Comparison of ENCODE assay signal across 1 cellular context in genomic region chr3:57436195-57436761, GRCh38.
TF ChIP-seq lines count a peak whose summit lies in the region.

No MANE protein-coding gene starts in this region.

TF ChIP-seq in HepG2, 621 proteins besides CTCF, POLR2A, EP300 and RAD21 (continued from another document and continues in another):
- TF ChIP-seq DPF2 (CRISPR knock-in tag; IDR thresholded peaks at IDR 0.05; ENCODE audit: borderline replicate concordance, low read depth) (no peak), KDM1A (CRISPR knock-in tag; IDR thresholded peaks at IDR 0.05) (no peak), DMTF1 (CRISPR knock-in tag; IDR thresholded peaks at IDR 0.05) (no peak), FOSL1 (CRISPR knock-in tag; IDR thresholded peaks at IDR 0.05; ENCODE audit: borderline replicate concordance) (peak; percentile 25; the same call in 1 of the 2 replicates), JARID2 (CRISPR knock-in tag; IDR thresholded peaks at IDR 0.05; ENCODE audit: insufficient replicate concordance) (no peak), NFIC (IDR thresholded peaks at IDR 0.05; ENCODE audit: low read length) (peak; percentile 52; the same call in 1 of the 2 replicates), HNF4G (IDR thresholded peaks at IDR 0.05; ENCODE audit: borderline replicate concordance, low read depth, low read length) (no peak), HNF4G (CRISPR knock-in tag; IDR thresholded peaks at IDR 0.05; ENCODE audit: borderline replicate concordance, low read depth) (no peak), TBL1XR1 (IDR thresholded peaks at IDR 0.05; ENCODE audit: borderline replicate concordance, low read length, partially characterized antibody) (no peak), ZNF335 (CRISPR knock-in tag; IDR thresholded peaks at IDR 0.05) (no peak), NFYC (CRISPR knock-in tag; IDR thresholded peaks at IDR 0.05) (no peak), YEATS2 (CRISPR knock-in tag; IDR thresholded peaks at IDR 0.05; ENCODE audit: borderline replicate concordance) (no peak), HNF1A (IDR thresholded peaks at IDR 0.05; ENCODE audit: low read depth) (no peak), HNF1A (CRISPR knock-in tag; IDR thresholded peaks at IDR 0.05; ENCODE audit: borderline replicate concordance) (no peak), ZNF703 (CRISPR knock-in tag; IDR thresholded peaks at IDR 0.05; ENCODE audit: borderline replicate concordance) (no peak), ZBTB39 (CRISPR knock-in tag; IDR thresholded peaks at IDR 0.05) (0 out of 2 replicates have a peak, but pooled peaks have one; percentile 33), ZMYM3 (CRISPR knock-in tag; IDR thresholded peaks at IDR 0.05) (peak; percentile 16; the same call in 1 of the 2 replicates), TFAP4 (IDR thresholded peaks at IDR 0.05; ENCODE audit: borderline replicate concordance, low read depth) (peak; percentile 38; the same call in 1 of the 2 replicates), HIC2 (CRISPR knock-in tag; IDR thresholded peaks at IDR 0.05; ENCODE audit: low read depth) (no peak), TEF (CRISPR knock-in tag; IDR thresholded peaks at IDR 0.05) (no peak), DNMT3B (CRISPR knock-in tag; conservative IDR thresholded peaks at IDR 0.05) (no peak), THRA (CRISPR knock-in tag; IDR thresholded peaks at IDR 0.05; ENCODE audit: borderline replicate concordance) (no peak), ATF2 (CRISPR knock-in tag; IDR thresholded peaks at IDR 0.05) (peak; percentile 32; the same call in 1 of the 2 replicates), ZNF678 (CRISPR knock-in tag; IDR thresholded peaks at IDR 0.05) (no peak), RXRB (CRISPR knock-in tag; IDR thresholded peaks at IDR 0.05; ENCODE audit: borderline replicate concordance) (peak; percentile 49; the same call in 1 of the 2 replicates), ETS1 (CRISPR knock-in tag; IDR thresholded peaks at IDR 0.05) (no peak), FOXJ3 (CRISPR knock-in tag; IDR thresholded peaks at IDR 0.05; ENCODE audit: borderline replicate concordance) (peak; percentile 41; the same call in 1 of the 2 replicates)
